28 cellular contexts compared by ENCODE assay signal in the genomic region with DNA sequence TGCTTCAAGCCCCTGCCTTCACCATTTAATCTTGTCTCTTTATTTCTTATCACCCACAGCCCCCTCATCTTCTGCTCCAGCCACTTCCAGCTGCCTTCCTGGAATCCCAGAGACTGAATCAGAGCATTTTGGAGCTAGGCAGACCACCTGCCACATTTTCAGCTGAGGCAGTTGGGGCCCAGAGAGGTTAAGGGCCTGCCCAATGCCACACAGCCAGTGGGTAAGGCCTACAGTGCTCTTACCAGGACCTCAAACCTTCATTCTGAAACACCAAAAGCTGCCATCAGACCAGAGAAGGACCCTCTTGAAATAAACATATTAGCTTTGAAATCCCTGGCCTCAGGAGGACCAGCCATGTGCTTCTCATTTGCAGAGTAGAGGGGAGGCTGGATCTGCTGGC. TPM values are rescaled to one million over a fixed set of nuclear protein-coding genes. Genes with fewer than 3 reads are reported as not detected.
DNase-seq lines count a peak whose midpoint lies in the region; ATAC-seq, FAIRE-seq and TF ChIP-seq lines count a peak whose summit lies in the region.
"Had no signal": no experiment of that assay in that cellular context is flagged by ENCODE, and none has a peak within 500 bp of the region (broad histone marks: within the 10 kb centered on the region; RNA-seq: fewer than 3 reads in every experiment).

No MANE protein-coding gene starts in this region.

- TF ChIP-seq EP300 in HepG2 (IDR thresholded peaks at IDR 0.05; ENCODE audit: low read depth in 2 of 2, low read length in 2 of 2) (no peak), HepG2 (CRISPR knock-in tag; IDR thresholded peaks at IDR 0.05; ENCODE audit: borderline replicate concordance) (no peak), K562 (IDR thresholded peaks at IDR 0.05; ENCODE audit: low read length) (no peak)

- no peak for TF ChIP-seq POLR2A in HepG2 (IDR thresholded peaks at IDR 0.05; ENCODE audit: insufficient read depth in 1 of 2, low read depth in 2 of 2, low read length in 2 of 2)
- no peak for TF ChIP-seq POLR2A in right lobe of liver (IDR thresholded peaks at IDR 0.05)
- no peak for TF ChIP-seq POLR2A in K562 (conservative IDR thresholded peaks at IDR 0.05)

- TF ChIP-seq CTCF in HepG2 (CRISPR knock-in tag; IDR thresholded peaks at IDR 0.05), result no peak
- no peak for TF ChIP-seq CTCF in right lobe of liver (IDR thresholded peaks at IDR 0.05)
- no peak for TF ChIP-seq CTCF in K562 (IDR thresholded peaks at IDR 0.05 in 2 of 3, conservative IDR thresholded peaks at IDR 0.05 in 1 of 3; ENCODE audit: insufficient read depth in 2 of 3, low read depth in 1 of 3, low read length in 3 of 3)
- no peak for TF ChIP-seq CTCF in tibial artery (IDR thresholded peaks at IDR 0.05)
- TF ChIP-seq CTCF in mammary epithelial cell (conservative IDR thresholded peaks at IDR 0.05 in 1 of 2, IDR thresholded peaks at IDR 0.05 in 1 of 2; ENCODE audit: extremely low read depth in 1 of 2, insufficient read depth in 1 of 2, low read depth in 1 of 2, low read length in 2 of 2), result no peak
- no peak for TF ChIP-seq CTCF in MM.1S (IDR thresholded peaks at IDR 0.05; ENCODE audit: low read length)

- dilution Hi-C loops in mammary epithelial cell (cut with HindIII; ENCODE audit: low sequenced_read_pairs), result loop anchor here (5.0 kb wide), 1 partner anchor 65 kb away; no protein-coding TSS in a partner anchor

- H3K9me3 ChIP-seq in HepG2 (ENCODE audit: low read length) (no peaks in the 10 kb centered on the region), right lobe of liver (no peaks in the 10 kb centered on the region), K562 (replicated peaks; ENCODE audit: control insufficient read depth, insufficient read depth, low read depth, low read length) (no peaks in the 10 kb centered on the region), mesenchymal stem cell (ENCODE audit: control insufficient read depth, low read length) (no peaks in the 10 kb centered on the region), tibial artery (no peaks in the 10 kb centered on the region), mammary epithelial cell (replicated peaks; ENCODE audit: insufficient read depth, low read length) (no peaks in the 10 kb centered on the region), MM.1S (replicated peaks; ENCODE audit: insufficient read depth, low read length) (no peaks in the 10 kb centered on the region)
- H3K9me3 ChIP-seq: A549; BE2C; BLaER1 treated with 17β-estradiol and CSF1 and Interleukin-3, amounts not matched to agents 10 nM and 100 nM; HAP-1 had no signal

- H3K4me1 ChIP-seq in HepG2 (ENCODE audit: insufficient read depth, low read length) (no peaks in the 10 kb centered on the region), right lobe of liver (no peaks in the 10 kb centered on the region), K562 (replicated peaks in 1 of 2; ENCODE audit: control insufficient read depth in 2 of 2, insufficient read depth in 2 of 2, low read length in 2 of 2) (peaks cover 0 to 4% of the 10 kb centered on the region in 2 experiments; a peak in 2 of 5 replicates), mesenchymal stem cell (ENCODE audit: control insufficient read depth, insufficient read depth, low read depth, low read length) (no peaks in the 10 kb centered on the region), tibial artery (peaks cover 0 to 31% (median 9%) of the 10 kb centered on the region in 4 donors), mammary epithelial cell (ENCODE audit: insufficient read depth, low read length) (no peaks in the 10 kb centered on the region), MM.1S (ENCODE audit: low read length) (peaks cover 15% of the 10 kb centered on the region)
- H3K4me1 ChIP-seq: A549, HAP-1 had no signal

- no peak overlapping the region for H2BK15ac ChIP-seq in mesenchymal stem cell (ENCODE audit: low read depth, poor library complexity, severe bottlenecking)

- H2BK12ac ChIP-seq in mesenchymal stem cell (ENCODE audit: low read length in 2 of 2), result no peak overlapping the region

- no peak for TF ChIP-seq RAD21 in HepG2 (CRISPR knock-in tag; IDR thresholded peaks at IDR 0.05)
- TF ChIP-seq RAD21 in K562 (CRISPR knock-in tag; conservative IDR thresholded peaks at IDR 0.05 in 1 of 2, IDR thresholded peaks at IDR 0.05 in 1 of 2), result no peak

- H4K20me1 ChIP-seq in HepG2 (ENCODE audit: insufficient read depth, low read length), result no peaks in the 10 kb centered on the region
- no peaks in the 10 kb centered on the region; the same call in none of the 2 replicates for H4K20me1 ChIP-seq in K562 (replicated peaks; ENCODE audit: control insufficient read depth, insufficient read depth, low read length)
- no peaks in the 10 kb centered on the region for H4K20me1 ChIP-seq in mammary epithelial cell (ENCODE audit: insufficient read depth, low read length)
- H4K20me1 ChIP-seq in MM.1S (ENCODE audit: insufficient read depth, low read length), result no peaks in the 10 kb centered on the region
- H4K20me1 ChIP-seq: BLaER1 treated with 17β-estradiol and CSF1 and Interleukin-3, amounts not matched to agents 10 nM and 100 nM had no signal

- DNase-seq in HepG2 (ENCODE audit: low spot score), result no peak
- DNase-seq in right lobe of liver, result no peak
- DNase-seq in K562 (ENCODE audit: extremely low read depth in 1 of 4, low spot score in 3 of 4), result no peak
- DNase-seq in mesenchymal stem cell, result no peak
- DNase-seq in tibial artery, result peak in 1 of 2 donors; percentile 48
- no peak for DNase-seq in mammary epithelial cell
- DNase-seq in NCI-H1105 treated with DMSO at 0.1 percent for 48 hours (lab: John Stamatoyannopoulos, UW), result no peak
- DNase-seq in MM.1S, result no peak
- DNase-seq: 8988T; ACHN; AML-193; BE2C; CD4-positive, alpha-beta T cell; CD8-positive, alpha-beta memory T cell; DMS 273 treated with DMSO at 0.1 percent for 48 hours; DMS79 treated with DMSO at 0.1 percent for 48 hours; GF-D8; GOT3 had no signal

- BruUV-seq in HepG2 (replicated peaks; lab: Mats Ljungman, UMichigan) (no TSS peak), K562 (replicated peaks; lab: Mats Ljungman, UMichigan) (no TSS peak), mammary epithelial cell (replicated peaks; lab: Mats Ljungman, UMichigan) (no TSS peak)

- H3K27ac ChIP-seq in HepG2 (ENCODE audit: extremely low read length, insufficient read depth, low read length), result no peak overlapping the region
- H3K27ac ChIP-seq in right lobe of liver, result no peak overlapping the region
- no peak overlapping the region for H3K27ac ChIP-seq in K562 (ENCODE audit: extremely low read depth, low read depth, low read length)
- H3K27ac ChIP-seq in mesenchymal stem cell (ENCODE audit: low read length, poor library complexity, severe bottlenecking), result no peak overlapping the region
- H3K27ac ChIP-seq in tibial artery, result peak overlapping the region; percentile 19 to 36
- no peak overlapping the region for H3K27ac ChIP-seq in mammary epithelial cell (ENCODE audit: insufficient read depth, low read depth, low read length)
- no peak overlapping the region for H3K27ac ChIP-seq in MM.1S (ENCODE audit: low read length)
- H3K27ac ChIP-seq: A549; BLaER1 treated with 17β-estradiol and CSF1 and Interleukin-3, amounts not matched to agents 10 nM and 100 nM had no signal

- intact Hi-C loops in HepG2 (cut with micrococcal nuclease; ENCODE audit: unreplicated experiment) (no loop called here), right lobe of liver (cut with DNase I) (no loop called here), K562 (cut with micrococcal nuclease) (no loop called here), tibial artery (cut with DNase I; ENCODE audit: low total_unique reads) (no loop called here), mammary epithelial cell (cut with micrococcal nuclease) (loop anchor here (1.0 kb wide), 1 partner anchor 44 kb away; no protein-coding TSS in a partner anchor)

- no peaks in the 10 kb centered on the region for H3K79me1 ChIP-seq in mesenchymal stem cell (replicated peaks; ENCODE audit: low read length, poor library complexity, severe bottlenecking)

- H2BK5ac ChIP-seq in mesenchymal stem cell (ENCODE audit: low read depth, low read length, poor library complexity, severe bottlenecking), result no peak overlapping the region

- H3K23ac ChIP-seq in mesenchymal stem cell (ENCODE audit: low read length in 2 of 2), result no peak overlapping the region

- H3K4me2 ChIP-seq in HepG2 (ENCODE audit: low read depth, low read length) (no peak overlapping the region), K562 (ENCODE audit: insufficient read depth, low read length) (no peak overlapping the region), mesenchymal stem cell (ENCODE audit: low read length, poor library complexity, severe bottlenecking) (no peak overlapping the region), mammary epithelial cell (ENCODE audit: insufficient read depth, low read depth, low read length) (no peak overlapping the region), MM.1S (ENCODE audit: low read depth, low read length) (no peak overlapping the region)
- H3K4me2 ChIP-seq: A549; BLaER1 treated with 17β-estradiol and CSF1 and Interleukin-3, amounts not matched to agents 10 nM and 100 nM had no signal

- H3K79me2 ChIP-seq in HepG2 (ENCODE audit: insufficient read depth, low read length), result no peaks in the 10 kb centered on the region
- H3K79me2 ChIP-seq in K562 (ENCODE audit: control insufficient read depth, insufficient read depth, low read length), result no peaks in the 10 kb centered on the region
- H3K79me2 ChIP-seq in mammary epithelial cell (ENCODE audit: insufficient read depth, low read length), result no peaks in the 10 kb centered on the region
- no peaks in the 10 kb centered on the region for H3K79me2 ChIP-seq in MM.1S (ENCODE audit: low read length)

- H3K9me1 ChIP-seq in K562 (ENCODE audit: control insufficient read depth, insufficient read depth, low read length), result no peaks in the 10 kb centered on the region

- H3K4me3 ChIP-seq in HepG2 (replicated peaks in 1 of 3; ENCODE audit: insufficient read depth in 1 of 3, low read depth in 2 of 3, low read length in 3 of 3) (no peak overlapping the region), right lobe of liver (no peak overlapping the region), K562 (no peak overlapping the region), mesenchymal stem cell (ENCODE audit: insufficient read depth in 1 of 2, low read depth in 1 of 2, low read length in 2 of 2) (no peak overlapping the region), tibial artery (no peak overlapping the region), mammary epithelial cell (replicated peaks in 1 of 3; ENCODE audit: insufficient read depth in 1 of 3, low read depth in 2 of 3, low read length in 3 of 3) (no peak overlapping the region), MM.1S (ENCODE audit: low read length) (no peak overlapping the region)
- H3K4me3 ChIP-seq: A549; BLaER1 treated with 17β-estradiol and CSF1 and Interleukin-3, amounts not matched to agents 10 nM and 100 nM; HAP-1 had no signal

- peaks cover 1 to 47% of the 10 kb centered on the region in 2 experiments; a peak in 3 of 5 replicates for H3K27me3 ChIP-seq in HepG2 (ENCODE audit: control insufficient read depth in 1 of 2, insufficient read depth in 2 of 2, low read length in 2 of 2)
- H3K27me3 ChIP-seq in right lobe of liver, result no peaks in the 10 kb centered on the region
- H3K27me3 ChIP-seq in K562 (ENCODE audit: control insufficient read depth in 2 of 2, insufficient read depth in 2 of 2, low read length in 2 of 2), result peaks cover 44 to 73% of the 10 kb centered on the region in 2 experiments
- peaks cover 56 to 72% of the 10 kb centered on the region in 2 experiments for H3K27me3 ChIP-seq in mesenchymal stem cell (ENCODE audit: control insufficient read depth in 1 of 2, insufficient read depth in 1 of 2, low read length in 2 of 2)
- no peaks in the 10 kb centered on the region for H3K27me3 ChIP-seq in tibial artery
- H3K27me3 ChIP-seq in mammary epithelial cell (ENCODE audit: insufficient read depth, low read length), result peaks cover 16% of the 10 kb centered on the region
- no peaks in the 10 kb centered on the region for H3K27me3 ChIP-seq in MM.1S (replicated peaks; ENCODE audit: insufficient read depth, low read length)
- H3K27me3 ChIP-seq: BE2C had no signal

- no peaks in the 10 kb centered on the region for H3K36me3 ChIP-seq in HepG2 (replicated peaks in 1 of 2; ENCODE audit: control insufficient read depth in 1 of 2, insufficient read depth in 2 of 2, low read length in 2 of 2)
- H3K36me3 ChIP-seq in right lobe of liver, result no peaks in the 10 kb centered on the region
- H3K36me3 ChIP-seq in K562 (ENCODE audit: control insufficient read depth, insufficient read depth, low read length), result no peaks in the 10 kb centered on the region
- H3K36me3 ChIP-seq in mesenchymal stem cell (ENCODE audit: control insufficient read depth in 1 of 2, insufficient read depth in 2 of 2, low read depth in 1 of 2, low read length in 2 of 2), result no peaks in the 10 kb centered on the region
- H3K36me3 ChIP-seq in tibial artery, result no peaks in the 10 kb centered on the region
- no peaks in the 10 kb centered on the region for H3K36me3 ChIP-seq in mammary epithelial cell (ENCODE audit: insufficient read depth, low read length)
- no peaks in the 10 kb centered on the region for H3K36me3 ChIP-seq in MM.1S (replicated peaks; ENCODE audit: insufficient read depth, low read length)
- H3K36me3 ChIP-seq: BE2C; BLaER1 treated with 17β-estradiol and CSF1 and Interleukin-3, amounts not matched to agents 10 nM and 100 nM; HAP-1 had no signal

- POLR2A ChIA-PET in HepG2 (lab: Yijun Ruan, JAX), result no interaction called here
- POLR2A ChIA-PET in K562 (lab: Yijun Ruan, JAX), result interaction anchor here (0.6 kb wide), 1 partner anchor 22 kb away, joined by 3 read pairs; no protein-coding TSS in a partner anchor

- CTCF ChIA-PET in HepG2 (lab: Yijun Ruan, JAX; ENCODE audit: low intra/inter-chr PET ratio, low total read pairs) (no interaction called here), K562 (lab: Yijun Ruan, JAX; ENCODE audit: low intra/inter-chr PET ratio) (no interaction called here), mammary epithelial cell (lab: Charles Lee; ENCODE audit: low non-redundant PET) (no interaction called here)

- H4K91ac ChIP-seq in mesenchymal stem cell (ENCODE audit: low read length), result no peak overlapping the region

- H2AK5ac ChIP-seq in mesenchymal stem cell (ENCODE audit: low read length, severe bottlenecking), result no peak overlapping the region

- no peak for FAIRE-seq in HepG2 (lab: Jason Lieb, UNC)
- FAIRE-seq in K562 (lab: Jason Lieb, UNC), result no peak
- FAIRE-seq: A549, D721Med, GM12891, GM18507, H54 had no signal

- H3K18ac ChIP-seq in mesenchymal stem cell (ENCODE audit: low read depth in 1 of 2, low read length in 2 of 2), result no peak overlapping the region

- no peak overlapping the region for H3K4ac ChIP-seq in mesenchymal stem cell (ENCODE audit: low read depth in 1 of 2, low read length in 2 of 2)

- H3K9ac ChIP-seq in HepG2 (ENCODE audit: insufficient read depth, low read depth, low read length) (no peak overlapping the region), K562 (ENCODE audit: insufficient read depth in 1 of 2, low read depth in 2 of 2, low read length in 2 of 2) (no peak overlapping the region), mesenchymal stem cell (ENCODE audit: low read length) (peak overlapping the region; percentile 15), mammary epithelial cell (ENCODE audit: insufficient read depth, low read length) (no peak overlapping the region), MM.1S (ENCODE audit: low read length) (no peak overlapping the region)
- H3K9ac ChIP-seq: BLaER1 treated with 17β-estradiol and CSF1 and Interleukin-3, amounts not matched to agents 10 nM and 100 nM had no signal

- no peaks in the 10 kb centered on the region for H3F3A ChIP-seq in MM.1S (ENCODE audit: insufficient read depth, low read length)

- no peaks in the 10 kb centered on the region for H3K9me2 ChIP-seq in MM.1S (replicated peaks; ENCODE audit: insufficient read depth, low read length)

- H2AFZ ChIP-seq in HepG2 (ENCODE audit: low read length) (no peak overlapping the region), K562 (ENCODE audit: low read depth, low read length) (no peak overlapping the region), mesenchymal stem cell (ENCODE audit: low read depth, low read length) (no peak overlapping the region), mammary epithelial cell (ENCODE audit: low read depth, low read length) (no peak overlapping the region), MM.1S (ENCODE audit: low read length) (no peak overlapping the region)

- H3K14ac ChIP-seq in mesenchymal stem cell (ENCODE audit: low read length in 2 of 2), result no peak overlapping the region

- H4K8ac ChIP-seq in mesenchymal stem cell (ENCODE audit: low read length), result no peak overlapping the region

- in situ Hi-C loops in HepG2 (cut with HindIII; ENCODE audit: extremely low pct_ligation_motif_present, low pct_unique_long_range_greater_than_20kb) (no loop called here), K562 (cut with MboI) (no loop called here), mammary epithelial cell (cut with MboI; ENCODE audit: low sequenced_read_pairs in 2 of 2) (no loop called here)

- H2BK120ac ChIP-seq in mesenchymal stem cell (ENCODE audit: low read depth, low read length), result no peak overlapping the region

- no peak for ATAC-seq in HepG2
- no peak for ATAC-seq in right lobe of liver
- no peak for ATAC-seq in K562
- ATAC-seq: A549 had no signal

RNA-seq across cellular contexts. Expression of gene SLC6A17, which starts 17.6 kb away (rescaled TPM):
- not detected in 2 replicates for total RNA-seq in HepG2 (2016; rRNA removed; fragmentation: Illumina TruSeq; extraction: Trizol)
- not detected in 2 replicates for total RNA-seq in HepG2 (2016; cell fraction: cytosol; rRNA removed; fragmentation: Illumina TruSeq; extraction: Trizol; ENCODE audit: low read depth)
- total RNA-seq in HepG2 (2016; cell fraction: insoluble cytoplasmic fraction; rRNA removed; fragmentation: Illumina TruSeq; extraction: Trizol), result not detected in 2 replicates
- total RNA-seq in HepG2 (2016; cell fraction: membrane; rRNA removed; fragmentation: Illumina TruSeq; extraction: Trizol), result not detected in 2 replicates
- total RNA-seq in HepG2 (2016; cell fraction: nucleus; rRNA removed; fragmentation: Illumina TruSeq; extraction: Trizol), result not detected in 2 replicates
- polyA plus RNA-seq in HepG2 (2011; rRNA removed), result not detected in 2 replicates
- polyA plus RNA-seq in HepG2 (2011; cell fraction: cytosol; rRNA removed), result not detected in 2 replicates
- not detected in 2 replicates for polyA plus RNA-seq in HepG2 (2011; cell fraction: nucleus; rRNA removed)
- not detected in 2 replicates for polyA plus RNA-seq in HepG2 (2012)
- not detected in 2 replicates for polyA plus RNA-seq in HepG2 (2016; cell fraction: cytosol; fragmentation: Illumina TruSeq; extraction: Trizol; ENCODE audit: low read depth)
- not detected in 2 replicates for polyA plus RNA-seq in HepG2 (2016; cell fraction: insoluble cytoplasmic fraction; fragmentation: Illumina TruSeq; extraction: Trizol; ENCODE audit: low read depth)
- not detected in 2 replicates for polyA plus RNA-seq in HepG2 (2016; cell fraction: membrane; fragmentation: Illumina TruSeq; extraction: Trizol; ENCODE audit: low read depth)
- polyA plus RNA-seq in HepG2 (2016; cell fraction: nucleus; fragmentation: Illumina TruSeq; extraction: Trizol; ENCODE audit: insufficient read depth, low read depth), result not detected in 2 replicates
- polyA minus RNA-seq in HepG2 (2011; rRNA and poly(A)+ RNA removed; ENCODE audit: low replicate concordance), result 0.02 TPM in 1 of 2 replicates, not detected in the other
- not detected in 2 replicates for polyA minus RNA-seq in HepG2 (2011; cell fraction: cytosol; rRNA and poly(A)+ RNA removed)
- polyA minus RNA-seq in HepG2 (2011; cell fraction: nucleus; rRNA and poly(A)+ RNA removed), result not detected in 2 replicates
- not detected for total RNA-seq in right lobe of liver
- not detected in 2 replicates for total RNA-seq in K562 (2011; cell fraction: chromatin; rRNA removed; ENCODE audit: low replicate concordance)
- total RNA-seq in K562 (2011; cell fraction: nucleolus; rRNA removed), result not detected in 2 replicates
- not detected in 2 replicates for total RNA-seq in K562 (2011; cell fraction: nucleoplasm; rRNA removed)
- not detected in 2 replicates for total RNA-seq in K562 (2014; rRNA removed)
- not detected in 2 replicates for total RNA-seq in K562 (2014; rRNA removed; fragmentation: Illumina TruSeq; extraction: Trizol)
- total RNA-seq in K562 (2015; rRNA removed; fragmentation: Illumina TruSeq; extraction: Trizol), result not detected in 2 replicates
- total RNA-seq in K562 (2021), result not detected in 2 replicates
- not detected in 2 replicates for polyA plus RNA-seq in K562 (2011; rRNA removed)
- polyA plus RNA-seq in K562 (2011; cell fraction: cytosol; rRNA removed), result not detected in 2 replicates
- polyA plus RNA-seq in K562 (2011; cell fraction: nucleus; rRNA removed), result not detected in 2 replicates
- polyA plus RNA-seq in K562 (2012), result not detected in 2 replicates
- not detected in 2 replicates for polyA plus RNA-seq in K562 (2014; fragmentation: Illumina TruSeq; extraction: Trizol)
- polyA plus RNA-seq in K562 (2014; fragmentation: Nextera tagmentation; extraction: Ambion mirVana), result not detected
- not detected in 2 replicates for polyA plus RNA-seq in K562 (2014; rRNA removed)
- not detected in 2 replicates for polyA minus RNA-seq in K562 (2011; rRNA and poly(A)+ RNA removed)
- polyA minus RNA-seq in K562 (2011; cell fraction: cytosol; rRNA and poly(A)+ RNA removed), result not detected in 2 replicates
- polyA minus RNA-seq in K562 (2011; cell fraction: nucleus; rRNA and poly(A)+ RNA removed), result not detected in 2 replicates
- polyA plus RNA-seq in mesenchymal stem cell (2013, experiment 1 of 2), result 0.04 TPM
- 0.04 TPM for polyA plus RNA-seq in mesenchymal stem cell (2013, experiment 2 of 2)
- under 1 TPM; under 0.01 to 0.52 TPM for total RNA-seq in mammary epithelial cell
- polyA plus RNA-seq in mammary epithelial cell, result 0.09 TPM
- not detected for polyA minus RNA-seq in mammary epithelial cell
- total RNA-seq: CD4-positive, alpha-beta T cell had no signal
- polyA plus RNA-seq: CD14-positive monocyte; CD8-positive, alpha-beta memory T cell had no signal

RNA-seq across cellular contexts. Expression of gene UBL4B, which starts 20.4 kb away (rescaled TPM):
- not detected in 2 replicates for total RNA-seq in HepG2 (2016; rRNA removed; fragmentation: Illumina TruSeq; extraction: Trizol)
- total RNA-seq in HepG2 (2016; cell fraction: cytosol; rRNA removed; fragmentation: Illumina TruSeq; extraction: Trizol; ENCODE audit: low read depth), result not detected in 2 replicates
- not detected in 2 replicates for total RNA-seq in HepG2 (2016; cell fraction: insoluble cytoplasmic fraction; rRNA removed; fragmentation: Illumina TruSeq; extraction: Trizol)
- not detected in 2 replicates for total RNA-seq in HepG2 (2016; cell fraction: membrane; rRNA removed; fragmentation: Illumina TruSeq; extraction: Trizol)
- not detected in 2 replicates for total RNA-seq in HepG2 (2016; cell fraction: nucleus; rRNA removed; fragmentation: Illumina TruSeq; extraction: Trizol)
- not detected in 2 replicates for polyA plus RNA-seq in HepG2 (2011; rRNA removed)
- not detected in 2 replicates for polyA plus RNA-seq in HepG2 (2011; cell fraction: cytosol; rRNA removed)
- polyA plus RNA-seq in HepG2 (2011; cell fraction: nucleus; rRNA removed), result not detected in 2 replicates
- polyA plus RNA-seq in HepG2 (2012), result not detected in 2 replicates
- polyA plus RNA-seq in HepG2 (2016; cell fraction: cytosol; fragmentation: Illumina TruSeq; extraction: Trizol; ENCODE audit: low read depth), result not detected in 2 replicates
- polyA plus RNA-seq in HepG2 (2016; cell fraction: insoluble cytoplasmic fraction; fragmentation: Illumina TruSeq; extraction: Trizol; ENCODE audit: low read depth), result not detected in 2 replicates
- not detected in 2 replicates for polyA plus RNA-seq in HepG2 (2016; cell fraction: membrane; fragmentation: Illumina TruSeq; extraction: Trizol; ENCODE audit: low read depth)
- polyA plus RNA-seq in HepG2 (2016; cell fraction: nucleus; fragmentation: Illumina TruSeq; extraction: Trizol; ENCODE audit: insufficient read depth, low read depth), result not detected in 2 replicates
- polyA minus RNA-seq in HepG2 (2011; rRNA and poly(A)+ RNA removed; ENCODE audit: low replicate concordance), result not detected in 2 replicates
- polyA minus RNA-seq in HepG2 (2011; cell fraction: cytosol; rRNA and poly(A)+ RNA removed), result not detected in 2 replicates
- polyA minus RNA-seq in HepG2 (2011; cell fraction: nucleus; rRNA and poly(A)+ RNA removed), result not detected in 2 replicates
- total RNA-seq in right lobe of liver, result not detected
- total RNA-seq in K562 (2011; cell fraction: chromatin; rRNA removed; ENCODE audit: low replicate concordance), result not detected in 2 replicates
- not detected in 2 replicates for total RNA-seq in K562 (2011; cell fraction: nucleolus; rRNA removed)
- total RNA-seq in K562 (2011; cell fraction: nucleoplasm; rRNA removed), result not detected in 2 replicates
- total RNA-seq in K562 (2014; rRNA removed), result not detected in 2 replicates
- not detected in 2 replicates for total RNA-seq in K562 (2014; rRNA removed; fragmentation: Illumina TruSeq; extraction: Trizol)
- total RNA-seq in K562 (2015; rRNA removed; fragmentation: Illumina TruSeq; extraction: Trizol), result not detected in 2 replicates
- total RNA-seq in K562 (2021), result not detected in 2 replicates
- 0.05 TPM in 1 of 2 replicates, not detected in the other for polyA plus RNA-seq in K562 (2011; rRNA removed)
- 0.03 TPM in 1 of 2 replicates, not detected in the other for polyA plus RNA-seq in K562 (2011; cell fraction: cytosol; rRNA removed)
- polyA plus RNA-seq in K562 (2011; cell fraction: nucleus; rRNA removed), result 0.07 and 0.09 TPM in 2 replicates
- polyA plus RNA-seq in K562 (2012), result 0.07 and 1.3 TPM in 2 replicates
- polyA plus RNA-seq in K562 (2014; fragmentation: Illumina TruSeq; extraction: Trizol), result not detected in 2 replicates
- not detected for polyA plus RNA-seq in K562 (2014; fragmentation: Nextera tagmentation; extraction: Ambion mirVana)
- polyA plus RNA-seq in K562 (2014; rRNA removed), result not detected in 2 replicates
- polyA minus RNA-seq in K562 (2011; rRNA and poly(A)+ RNA removed), result not detected in 2 replicates
- not detected in 2 replicates for polyA minus RNA-seq in K562 (2011; cell fraction: cytosol; rRNA and poly(A)+ RNA removed)
- polyA minus RNA-seq in K562 (2011; cell fraction: nucleus; rRNA and poly(A)+ RNA removed), result 0.22 TPM in 1 of 2 replicates, not detected in the other
- not detected for polyA plus RNA-seq in mesenchymal stem cell (2013, experiment 1 of 2)
- polyA plus RNA-seq in mesenchymal stem cell (2013, experiment 2 of 2), result not detected
- not detected for total RNA-seq in mammary epithelial cell
- not detected for polyA plus RNA-seq in mammary epithelial cell
- not detected for polyA minus RNA-seq in mammary epithelial cell
- total RNA-seq: CD4-positive, alpha-beta T cell; CD8-positive, alpha-beta memory T cell; Daoy; G401 had no signal
- polyA plus RNA-seq: A549; CD14-positive monocyte; CD8-positive, alpha-beta memory T cell had no signal

Comparison
In these comparisons a context has a peak if more than half of its experiments do, and no peak if none do; other contexts are left out.
1. H3K27ac ChIP-seq: peak in tibial artery (2 of 2); none in HepG2 (single experiment), right lobe of liver (0 of 3), K562 (single experiment), mesenchymal stem cell (single experiment), mammary epithelial cell (single experiment) and MM.1S (single experiment).
2. Of the 241 proteins assayed by ChIP-seq in both HepG2 and K562: peak only in HepG2: none; only in K562: ZFP36; in both: none; in neither: 240.